ENCODE assay signal across 8 cellular contexts in genomic region chr2:159615187-159615935, GRCh38. TPM values are rescaled to one million over a fixed set of nuclear protein-coding genes. Genes with fewer than 3 reads are reported as not detected.
DNase-seq lines count a peak whose midpoint lies in the region; ATAC-seq and TF ChIP-seq lines count a peak whose summit lies in the region.

No MANE protein-coding gene starts in this region.

- CTCF ChIA-PET in Panc1 (lab: Charles Lee) = interaction anchor here (0.5 to 0.6 kb wide), 3 partner anchors 75 to 872 kb away, joined by 7 to 9 read pairs (median 9); no protein-coding TSS in a partner anchor
- CTCF ChIA-PET in naive thymus-derived CD4-positive, alpha-beta T cell (lab: Charles Lee) = no interaction called here

- no peaks in the 10 kb centered on the region for H3K9me3 Mint-ChIP-seq in naive thymus-derived CD4-positive, alpha-beta T cell

- DNase-seq in Daoy (ENCODE audit: low read depth) (peak; percentile 93), KG1 (lab: John Stamatoyannopoulos, UW) (peak; percentile 74), Panc1 (ENCODE audit: low read depth, low spot score) (peak; percentile 78), fibroblast of the aortic adventitia (ENCODE audit: low read depth) (peak; percentile 90)
- DNase-seq in activated effector memory CD4-positive, alpha-beta T cell treated with Interleukin-2 at 50 U/mL for 16 hours = peak; percentile 6
- DNase-seq in naive thymus-derived CD4-positive, alpha-beta T cell = peak in 8 of 9 donors; percentile 7 to 51 (median 22)

- in situ Hi-C loops in Panc1 (cut with HindIII; ENCODE audit: low pct_unique_long_range_greater_than_20kb, low sequenced_read_pairs) = loop anchor here (25.0 kb wide), 1 partner anchor 97 kb away; the partner anchor contains the start of gene MARCHF7

- peak overlapping the region; percentile 81 to 99 (median 89) for H3K4me3 Mint-ChIP-seq in naive thymus-derived CD4-positive, alpha-beta T cell

- H3K4me3 ChIP-seq in Panc1 (ENCODE audit: low read depth in 2 of 2, low read length in 2 of 2) (peak overlapping the region; percentile 81 to 86), fibroblast of the aortic adventitia (ENCODE audit: low read depth, low read length) (peak overlapping the region; percentile 81), subcutaneous abdominal adipose tissue (ENCODE audit: low read depth in 1 of 5, low read length in 5 of 5) (peak overlapping the region; percentile 85 to 92 (median 90))
- peak overlapping the region; percentile 58 for H3K4me3 ChIP-seq in naive thymus-derived CD4-positive, alpha-beta T cell (ENCODE audit: low read length)

- intact Hi-C loops in Panc1 (cut with micrococcal nuclease; ENCODE audit: unreplicated experiment) = loop anchor here (5.0 kb wide), 1 partner anchor 97 kb away; the partner anchor contains the start of gene MARCHF7
- intact Hi-C loops in naive thymus-derived CD4-positive, alpha-beta T cell (cut with micrococcal nuclease) = loop anchor here in 1 of 2 donors (2.0 to 10.0 kb wide), 4 partner anchors 97 to 289 kb away; partner anchors contain the start of genes CD302, LY75 and MARCHF7

- H3K4me1 ChIP-seq in Panc1 (ENCODE audit: control insufficient read depth, insufficient read depth, low read length) (peaks cover 25% of the 10 kb centered on the region), subcutaneous abdominal adipose tissue (ENCODE audit: control insufficient read depth in 5 of 5, insufficient read depth in 5 of 5, low read length in 5 of 5) (peaks cover 0 to 32% (median 28%) of the 10 kb centered on the region in 5 donors)
- peaks cover 4 to 5% of the 10 kb centered on the region in 2 donors for H3K4me1 ChIP-seq in naive thymus-derived CD4-positive, alpha-beta T cell (ENCODE audit: control insufficient read depth in 2 of 2, insufficient read depth in 2 of 2, low read length in 2 of 2)

- no peaks in the 10 kb centered on the region for H3K27me3 ChIP-seq in Panc1 (ENCODE audit: control insufficient read depth, insufficient read depth, low read length)
- peaks cover 3% of the 10 kb centered on the region in 2 donors for H3K27me3 ChIP-seq in naive thymus-derived CD4-positive, alpha-beta T cell (ENCODE audit: control insufficient read depth in 2 of 2, insufficient read depth in 2 of 2, low read length in 2 of 2)
- H3K27me3 ChIP-seq in subcutaneous abdominal adipose tissue (ENCODE audit: control insufficient read depth in 5 of 5, insufficient read depth in 4 of 5, low read length in 5 of 5) = no peaks in the 10 kb centered on the region

- peak overlapping the region in 2 of 9 donors; percentile 32 to 57 for H3K27ac Mint-ChIP-seq in naive thymus-derived CD4-positive, alpha-beta T cell

- peaks cover 10 to 18% (median 15%) of the 10 kb centered on the region in 7 donors for H3K4me1 Mint-ChIP-seq in naive thymus-derived CD4-positive, alpha-beta T cell

- H3K36me3 ChIP-seq in Panc1 (ENCODE audit: control insufficient read depth, insufficient read depth, low read length) (no peaks in the 10 kb centered on the region), subcutaneous abdominal adipose tissue (ENCODE audit: control insufficient read depth in 5 of 5, insufficient read depth in 5 of 5, low read length in 5 of 5) (no peaks in the 10 kb centered on the region)
- H3K36me3 ChIP-seq in naive thymus-derived CD4-positive, alpha-beta T cell (ENCODE audit: control insufficient read depth in 2 of 3, insufficient read depth in 3 of 3, low read length in 3 of 3) = no peaks in the 10 kb centered on the region

- H3K27me3 Mint-ChIP-seq in naive thymus-derived CD4-positive, alpha-beta T cell = peaks cover 17 to 50% (median 41%) of the 10 kb centered on the region in 5 donors

- H3K9me3 ChIP-seq in Panc1 (ENCODE audit: control insufficient read depth, insufficient read depth, low read depth, low read length) (no peaks in the 10 kb centered on the region), subcutaneous abdominal adipose tissue (ENCODE audit: control insufficient read depth in 5 of 5, low read length in 5 of 5) (no peaks in the 10 kb centered on the region)
- H3K9me3 ChIP-seq in naive thymus-derived CD4-positive, alpha-beta T cell (ENCODE audit: control insufficient read depth in 2 of 3, low read length in 3 of 3) = no peaks in the 10 kb centered on the region

- TF ChIP-seq CTCF in Panc1 (IDR thresholded peaks at IDR 0.05) (no peak), fibroblast of the aortic adventitia (IDR thresholded peaks at IDR 0.05; ENCODE audit: insufficient read depth, low read length) (no peak)

- no TSS peak for BruUV-seq in Panc1 (replicated peaks; lab: Mats Ljungman, UMichigan)

- peaks cover 0 to 4% (median under 1%) of the 10 kb centered on the region in 5 donors for H3K36me3 Mint-ChIP-seq in naive thymus-derived CD4-positive, alpha-beta T cell

- H3K27ac ChIP-seq in Panc1 (ENCODE audit: low read length) (peak overlapping the region; percentile 100), subcutaneous abdominal adipose tissue (ENCODE audit: low read depth, low read length) (peak overlapping the region; percentile 98)
- peak overlapping the region; percentile 30 for H3K27ac ChIP-seq in naive thymus-derived CD4-positive, alpha-beta T cell (ENCODE audit: low read depth, low read length)

- POLR2A ChIA-PET in Panc1 (lab: Charles Lee) = interaction anchor here (0.6 to 1.3 kb wide), 11 partner anchors 23 to 603 kb away, joined by 3 to 12 read pairs (median 6); partner anchors contain the start of gene MARCHF7
- POLR2A ChIA-PET in naive thymus-derived CD4-positive, alpha-beta T cell (lab: Charles Lee) = no interaction called here

- peak; percentile 75 for ATAC-seq in GM21737 (IDR thresholded peaks at IDR 0.05; ENCODE audit: unreplicated experiment)
- ATAC-seq in Panc1 = peak; percentile 96
- ATAC-seq in naive thymus-derived CD4-positive, alpha-beta T cell = peak; percentile 78

- peak overlapping the region; percentile 94 to 99 (median 96) for H3K9ac ChIP-seq in subcutaneous abdominal adipose tissue (ENCODE audit: low read length in 5 of 5)

RNA-seq across cellular contexts. Expression of gene BAZ2B, which starts 1.0 kb away (rescaled TPM):
- 21.5 and 36.1 TPM in 2 replicates for total RNA-seq in Daoy (2014; rRNA removed; shearing (Covaris generic))
- total RNA-seq in Panc1 (2021; ENCODE audit: unreplicated experiment) (38.6 TPM), fibroblast of the aortic adventitia (ENCODE audit: low replicate concordance) (72.3 and 115 TPM in 2 replicates)
- polyA plus RNA-seq in Panc1 (2012; ENCODE audit: insufficient read length) = 15.3 TPM
- 10 to 100 TPM in 4 of 5 experiments, 1 to 10 TPM in 1; 9.9 to 57.4 (median 21.6) TPM for total RNA-seq in naive thymus-derived CD4-positive, alpha-beta T cell
- polyA plus RNA-seq in naive thymus-derived CD4-positive, alpha-beta T cell = 10 to 100 TPM; 10.4 to 12.6 TPM

Comparison
In these comparisons a context has a peak if more than half of its experiments do, and no peak if none do; other contexts are left out.
1. Peak in every context shown above with its lines: DNase-seq, ATAC-seq, H3K4me3 ChIP-seq and H3K27ac ChIP-seq.
2. DNase-seq: peak in every context shown above with its lines; median percentile 93 in Daoy; 90 in fibroblast of the aortic adventitia; 78 in Panc1; 74 in KG1; 22 in naive thymus-derived CD4-positive, alpha-beta T cell; 6 in activated effector memory CD4-positive, alpha-beta T cell treated with Interleukin-2 at 50 U/mL for 16 hours.
3. H3K27ac ChIP-seq: peak in every context shown above with its lines; median percentile 100 in Panc1; 98 in subcutaneous abdominal adipose tissue; 30 in naive thymus-derived CD4-positive, alpha-beta T cell.